In the genomic region with DNA sequence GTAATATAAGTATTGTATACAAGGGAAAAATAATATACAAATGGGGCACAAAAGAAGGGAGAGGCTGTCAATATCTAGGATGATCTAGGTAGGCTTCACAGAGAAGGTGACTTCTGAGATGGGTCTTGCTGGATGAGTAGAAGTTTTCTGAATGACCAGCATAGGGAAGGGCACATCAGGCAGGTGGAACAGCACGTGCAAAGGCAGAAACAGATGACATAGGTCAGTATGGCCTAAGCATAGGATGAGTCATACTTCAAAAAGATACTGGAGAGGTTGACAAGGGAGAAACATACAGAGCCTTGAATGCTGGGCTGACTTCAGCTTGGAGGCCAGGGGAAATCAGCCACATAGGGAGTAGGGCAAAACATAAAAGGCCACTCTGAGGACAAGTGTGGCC, we compare ENCODE assay signal across 2 cellular contexts.
TF ChIP-seq lines count a peak whose summit lies in the region.

No MANE protein-coding gene starts in this region.

TF ChIP-seq in IMR-90, 13 proteins besides CTCF, POLR2A, EP300 and RAD21:
- TF ChIP-seq RFX5 (IDR thresholded peaks at IDR 0.05; ENCODE audit: low read depth, low read length) (no peak), SMC3 (IDR thresholded peaks at IDR 0.05; ENCODE audit: low read depth, low read length) (no peak), RCOR1 (IDR thresholded peaks at IDR 0.05; ENCODE audit: insufficient replicate concordance, low read length) (peak; percentile 79), CHD1 (IDR thresholded peaks at IDR 0.05; ENCODE audit: low read depth, low read length) (no peak), BHLHE40 (IDR thresholded peaks at IDR 0.05; ENCODE audit: low read depth, low read length) (peak; percentile 73), MAZ (IDR thresholded peaks at IDR 0.05; ENCODE audit: borderline replicate concordance, low read depth, low read length) (no peak), MAFK (IDR thresholded peaks at IDR 0.05; ENCODE audit: low read depth, low read length) (no peak), NFE2L2 (IDR thresholded peaks at IDR 0.05; ENCODE audit: low read depth, low read length) (no peak), CEBPB (IDR thresholded peaks at IDR 0.05; ENCODE audit: low read depth, low read length) (no peak), MXI1 (IDR thresholded peaks at IDR 0.05; ENCODE audit: borderline replicate concordance, low read depth, low read length) (no peak), FOS (IDR thresholded peaks at IDR 0.05; ENCODE audit: low read depth, low read length) (peak; percentile 72)
- TF ChIP-seq, protein P1, sequence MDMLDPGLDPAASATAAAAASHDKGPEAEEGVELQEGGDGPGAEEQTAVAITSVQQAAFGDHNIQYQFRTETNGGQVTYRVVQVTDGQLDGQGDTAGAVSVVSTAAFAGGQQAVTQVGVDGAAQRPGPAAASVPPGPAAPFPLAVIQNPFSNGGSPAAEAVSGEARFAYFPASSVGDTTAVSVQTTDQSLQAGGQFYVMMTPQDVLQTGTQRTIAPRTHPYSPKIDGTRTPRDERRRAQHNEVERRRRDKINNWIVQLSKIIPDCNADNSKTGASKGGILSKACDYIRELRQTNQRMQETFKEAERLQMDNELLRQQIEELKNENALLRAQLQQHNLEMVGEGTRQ (IDR thresholded peaks at IDR 0.05; ENCODE audit: low read depth, low read length): no peak
- TF ChIP-seq, protein P2, sequence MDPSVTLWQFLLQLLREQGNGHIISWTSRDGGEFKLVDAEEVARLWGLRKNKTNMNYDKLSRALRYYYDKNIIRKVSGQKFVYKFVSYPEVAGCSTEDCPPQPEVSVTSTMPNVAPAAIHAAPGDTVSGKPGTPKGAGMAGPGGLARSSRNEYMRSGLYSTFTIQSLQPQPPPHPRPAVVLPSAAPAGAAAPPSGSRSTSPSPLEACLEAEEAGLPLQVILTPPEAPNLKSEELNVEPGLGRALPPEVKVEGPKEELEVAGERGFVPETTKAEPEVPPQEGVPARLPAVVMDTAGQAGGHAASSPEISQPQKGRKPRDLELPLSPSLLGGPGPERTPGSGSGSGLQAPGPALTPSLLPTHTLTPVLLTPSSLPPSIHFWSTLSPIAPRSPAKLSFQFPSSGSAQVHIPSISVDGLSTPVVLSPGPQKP (IDR thresholded peaks at IDR 0.05; ENCODE audit: borderline replicate concordance, low read depth, low read length): no peak

TF ChIP-seq in GM12878, 131 proteins besides CTCF, POLR2A, EP300 and RAD21:
- peak in 1 of 2 experiments; percentile 59; a peak in 1 of 4 replicates for TF ChIP-seq BHLHE40 (IDR thresholded peaks at IDR 0.05; ENCODE audit: borderline replicate concordance in 1 of 2, low read depth in 2 of 2, low read length in 1 of 2)
- TF ChIP-seq, protein P3, sequence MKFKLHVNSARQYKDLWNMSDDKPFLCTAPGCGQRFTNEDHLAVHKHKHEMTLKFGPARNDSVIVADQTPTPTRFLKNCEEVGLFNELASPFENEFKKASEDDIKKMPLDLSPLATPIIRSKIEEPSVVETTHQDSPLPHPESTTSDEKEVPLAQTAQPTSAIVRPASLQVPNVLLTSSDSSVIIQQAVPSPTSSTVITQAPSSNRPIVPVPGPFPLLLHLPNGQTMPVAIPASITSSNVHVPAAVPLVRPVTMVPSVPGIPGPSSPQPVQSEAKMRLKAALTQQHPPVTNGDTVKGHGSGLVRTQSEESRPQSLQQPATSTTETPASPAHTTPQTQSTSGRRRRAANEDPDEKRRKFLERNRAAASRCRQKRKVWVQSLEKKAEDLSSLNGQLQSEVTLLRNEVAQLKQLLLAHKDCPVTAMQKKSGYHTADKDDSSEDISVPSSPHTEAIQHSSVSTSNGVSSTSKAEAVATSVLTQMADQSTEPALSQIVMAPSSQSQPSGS (IDR thresholded peaks at IDR 0.05; ENCODE audit: low read length): no peak
